ENCODE assay signal across 1 cellular context in genomic region chr10:32947586-32947985, GRCh38.
TF ChIP-seq lines count a peak whose summit lies in the region.

No MANE protein-coding gene starts in this region.

TF ChIP-seq in IMR-90, 13 proteins besides CTCF, POLR2A, EP300 and RAD21 (continued from another document):
- TF ChIP-seq CEBPB (IDR thresholded peaks at IDR 0.05; ENCODE audit: low read depth, low read length) (no peak), SMC3 (IDR thresholded peaks at IDR 0.05; ENCODE audit: low read depth, low read length) (no peak), RFX5 (IDR thresholded peaks at IDR 0.05; ENCODE audit: low read depth, low read length) (no peak), USF2 (IDR thresholded peaks at IDR 0.05; ENCODE audit: low read depth, low read length) (no peak), MAZ (IDR thresholded peaks at IDR 0.05; ENCODE audit: borderline replicate concordance, low read depth, low read length) (no peak), BHLHE40 (IDR thresholded peaks at IDR 0.05; ENCODE audit: low read depth, low read length) (no peak), CHD1 (IDR thresholded peaks at IDR 0.05; ENCODE audit: low read depth, low read length) (no peak)
